Comparison of ENCODE assay signal across 18 cellular contexts in the genomic region with DNA sequence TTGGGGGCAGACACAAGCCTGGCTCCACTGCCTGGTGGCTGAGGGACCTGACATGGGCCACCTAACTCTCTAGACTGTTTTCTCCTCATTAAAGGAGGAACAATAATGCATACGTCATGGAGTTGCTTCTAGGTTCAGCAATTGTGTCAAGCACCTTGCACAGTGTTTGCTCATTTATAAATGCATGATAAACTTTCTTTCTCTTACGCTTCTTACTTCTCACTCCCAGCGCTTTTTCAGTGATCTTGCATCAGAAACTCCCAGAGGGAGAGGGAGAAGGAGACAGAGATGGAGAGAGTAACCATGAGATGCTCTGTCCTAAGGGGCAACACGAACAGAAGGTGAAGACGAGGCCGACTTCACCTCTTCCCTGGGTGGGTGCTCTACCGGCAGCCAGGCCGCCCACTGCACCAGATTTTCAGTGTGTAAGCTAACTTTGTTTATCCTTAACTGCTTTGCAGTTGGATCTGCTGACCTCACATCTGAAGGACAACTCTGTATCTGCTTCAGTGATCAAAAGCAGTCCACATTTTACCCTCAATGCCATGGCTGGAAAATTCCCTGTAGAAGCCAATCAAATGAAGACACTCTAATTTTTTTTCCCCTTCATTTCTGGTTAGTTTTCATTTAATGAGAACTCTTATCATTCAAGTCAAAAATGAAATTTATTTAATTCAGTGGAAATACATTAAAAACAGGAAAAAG. TPM values are rescaled to one million over a fixed set of nuclear protein-coding genes. Genes with fewer than 3 reads are reported as not detected.
DNase-seq lines count a peak whose midpoint lies in the region; ATAC-seq, FAIRE-seq and TF ChIP-seq lines count a peak whose summit lies in the region.
"Had no signal": no experiment of that assay in that cellular context is flagged by ENCODE, and none has a peak within 500 bp of the region (broad histone marks: within the 10 kb centered on the region; RNA-seq: fewer than 3 reads in every experiment).

No MANE protein-coding gene starts in this region.

- H3F3A ChIP-seq in PC-9 (ENCODE audit: insufficient read depth, low read depth): peaks cover 5% of the 10 kb centered on the region

- H3K4me2 ChIP-seq in HepG2 (ENCODE audit: low read depth, low read length) (no peak overlapping the region), K562 (ENCODE audit: insufficient read depth, low read length) (no peak overlapping the region; the same call in 1 of the 2 replicates), mesenchymal stem cell (ENCODE audit: low read length, poor library complexity, severe bottlenecking) (peak overlapping the region; percentile 18), PC-9 (no peak overlapping the region)
- H3K4me2 ChIP-seq: GM23338 had no signal

- no peak for TF ChIP-seq RAD21 in HepG2 (CRISPR knock-in tag; IDR thresholded peaks at IDR 0.05)
- TF ChIP-seq RAD21 in K562 (CRISPR knock-in tag; conservative IDR thresholded peaks at IDR 0.05 in 1 of 2, IDR thresholded peaks at IDR 0.05 in 1 of 2): no peak

- TF ChIP-seq CTCF in HepG2 (CRISPR knock-in tag; IDR thresholded peaks at IDR 0.05) (no peak), right lobe of liver (IDR thresholded peaks at IDR 0.05) (no peak), K562 (IDR thresholded peaks at IDR 0.05 in 2 of 3, conservative IDR thresholded peaks at IDR 0.05 in 1 of 3; ENCODE audit: insufficient read depth in 2 of 3, low read depth in 1 of 3, low read length in 3 of 3) (no peak), PC-9 (conservative IDR thresholded peaks at IDR 0.05) (no peak)

- H2BK12ac ChIP-seq in mesenchymal stem cell (ENCODE audit: low read length in 2 of 2): no peak overlapping the region

- H3K18ac ChIP-seq in mesenchymal stem cell (ENCODE audit: low read depth in 1 of 2, low read length in 2 of 2): peak overlapping the region in 1 of 2 experiments; percentile 58

- no peaks in the 10 kb centered on the region for H3K9me1 ChIP-seq in K562 (ENCODE audit: control insufficient read depth, insufficient read depth, low read length)

- no peak overlapping the region for H3K23ac ChIP-seq in mesenchymal stem cell (ENCODE audit: low read length in 2 of 2)

- H3K4me3 ChIP-seq in HepG2 (replicated peaks in 1 of 3; ENCODE audit: insufficient read depth in 1 of 3, low read depth in 2 of 3, low read length in 3 of 3): no peak overlapping the region
- H3K4me3 ChIP-seq in right lobe of liver: no peak overlapping the region
- H3K4me3 ChIP-seq in K562: no peak overlapping the region
- no peak overlapping the region for H3K4me3 ChIP-seq in mesenchymal stem cell (ENCODE audit: insufficient read depth in 1 of 2, low read depth in 1 of 2, low read length in 2 of 2)
- no peak overlapping the region for H3K4me3 ChIP-seq in PC-9
- H3K4me3 ChIP-seq: GM23338 had no signal

- ATAC-seq in HepG2 (no peak), right lobe of liver (no peak), K562 (peak; percentile 55)
- ATAC-seq: GM23338 had no signal

- no peak overlapping the region for H3K4ac ChIP-seq in mesenchymal stem cell (ENCODE audit: low read depth in 1 of 2, low read length in 2 of 2)

- H4K91ac ChIP-seq in mesenchymal stem cell (ENCODE audit: low read length): no peak overlapping the region

- no peak overlapping the region for H2BK15ac ChIP-seq in mesenchymal stem cell (ENCODE audit: low read depth, poor library complexity, severe bottlenecking)

- H3K79me2 ChIP-seq in HepG2 (ENCODE audit: insufficient read depth, low read length) (peaks cover 6% of the 10 kb centered on the region), K562 (ENCODE audit: control insufficient read depth, insufficient read depth, low read length) (peaks cover 16% of the 10 kb centered on the region; the same call in 2 of the 3 replicates), PC-9 (ENCODE audit: low read depth) (peaks cover 4% of the 10 kb centered on the region; the same call in 1 of the 2 replicates)

- WGBS in HepG2 (ENCODE audit: low lambda C conversion rate): 89% methylated on average over 8 of the region's 8 CpGs
- 95% methylated on average over 6 of the region's 8 CpGs for WGBS in right lobe of liver (ENCODE audit: insufficient coverage, low coverage, low lambda C conversion rate, missing lambda C conversion rate)
- 69% methylated on average over 8 of the region's 8 CpGs for WGBS in K562 (ENCODE audit: insufficient coverage, low coverage, missing lambda C conversion rate)
- 70% methylated on average over 7 of the region's 8 CpGs for WGBS in mesenchymal stem cell

- no peak overlapping the region for H4K8ac ChIP-seq in mesenchymal stem cell (ENCODE audit: low read length)

- peak overlapping the region; percentile 13 for H2AK5ac ChIP-seq in mesenchymal stem cell (ENCODE audit: low read length, severe bottlenecking)

- no peak overlapping the region for H3K27ac ChIP-seq in HepG2 (ENCODE audit: extremely low read length, insufficient read depth, low read length)
- no peak overlapping the region for H3K27ac ChIP-seq in right lobe of liver
- H3K27ac ChIP-seq in K562 (ENCODE audit: extremely low read depth, low read depth, low read length): no peak overlapping the region
- peak overlapping the region; percentile 24 for H3K27ac ChIP-seq in mesenchymal stem cell (ENCODE audit: low read length, poor library complexity, severe bottlenecking)
- no peak overlapping the region for H3K27ac ChIP-seq in PC-9

- BruUV-seq in HepG2 (replicated peaks; lab: Mats Ljungman, UMichigan) (no TSS peak), K562 (replicated peaks; lab: Mats Ljungman, UMichigan) (no TSS peak), PC-9 (replicated peaks; lab: Mats Ljungman, UMichigan) (no TSS peak)

- no peak for TF ChIP-seq EP300 in HepG2 (IDR thresholded peaks at IDR 0.05; ENCODE audit: low read depth in 2 of 2, low read length in 2 of 2)
- no peak for TF ChIP-seq EP300 in HepG2 (CRISPR knock-in tag; IDR thresholded peaks at IDR 0.05; ENCODE audit: borderline replicate concordance)
- TF ChIP-seq EP300 in K562 (IDR thresholded peaks at IDR 0.05; ENCODE audit: low read length): no peak

- peaks cover 18% of the 10 kb centered on the region for H3K79me1 ChIP-seq in mesenchymal stem cell (replicated peaks; ENCODE audit: low read length, poor library complexity, severe bottlenecking)

- H3K4me1 ChIP-seq in HepG2 (ENCODE audit: insufficient read depth, low read length): peaks cover 5% of the 10 kb centered on the region; the same call in 1 of the 2 replicates
- H3K4me1 ChIP-seq in right lobe of liver: no peaks in the 10 kb centered on the region
- H3K4me1 ChIP-seq in K562 (replicated peaks in 1 of 2; ENCODE audit: control insufficient read depth in 2 of 2, insufficient read depth in 2 of 2, low read length in 2 of 2): peaks cover 0 to 20% of the 10 kb centered on the region in 2 experiments; a peak in 3 of 5 replicates
- H3K4me1 ChIP-seq in mesenchymal stem cell (ENCODE audit: control insufficient read depth, insufficient read depth, low read depth, low read length): peaks cover 16% of the 10 kb centered on the region
- peaks cover 13% of the 10 kb centered on the region for H3K4me1 ChIP-seq in PC-9 (replicated peaks; ENCODE audit: insufficient read depth)

- DNase-seq in HepG2 (ENCODE audit: low spot score): no peak
- DNase-seq in right lobe of liver: no peak
- DNase-seq in K562 (ENCODE audit: extremely low read depth in 1 of 4, low spot score in 3 of 4): no peak
- DNase-seq in mesenchymal stem cell: peak; percentile 38
- DNase-seq in putamen (ENCODE audit: low spot score): no peak
- no peak for DNase-seq in stimulated activated CD4-positive, alpha-beta T cell treated with anti-CD3 and anti-CD28 coated beads, Interleukin-2, amount 100 ng/mL, for 24 hours
- DNase-seq in PC-9: no peak
- DNase-seq in activated CD4-positive, alpha-beta T cell treated with anti-CD3 and anti-CD28 coated beads, Interleukin-2, amount 50 U/mL, for 1 hour: no peak
- DNase-seq: Calu3, DMS79 treated with DMSO at 0.1 percent for 48 hours, MM.1S, NCI-H1105, NCI-H1694 treated with DMSO at 0.1 percent for 48 hours, NCI-H82, SIG-M5, SW 1271 had no signal

- FAIRE-seq in HepG2 (lab: Jason Lieb, UNC) (no peak), K562 (lab: Jason Lieb, UNC) (peak; percentile 57)
- FAIRE-seq: G401.6 had no signal

- H4K20me1 ChIP-seq in HepG2 (ENCODE audit: insufficient read depth, low read length) (no peaks in the 10 kb centered on the region), K562 (replicated peaks; ENCODE audit: control insufficient read depth, insufficient read depth, low read length) (peaks cover 8% of the 10 kb centered on the region; the same call in 1 of the 2 replicates), PC-9 (ENCODE audit: insufficient read depth) (no peaks in the 10 kb centered on the region)

- intact Hi-C loops in HepG2 (cut with micrococcal nuclease; ENCODE audit: unreplicated experiment) (no loop called here), right lobe of liver (cut with DNase I) (no loop called here), K562 (cut with micrococcal nuclease) (no loop called here), PC-9 (cut with micrococcal nuclease; ENCODE audit: unreplicated experiment) (no loop called here)

- H3K9ac ChIP-seq in HepG2 (ENCODE audit: insufficient read depth, low read depth, low read length) (no peak overlapping the region), K562 (ENCODE audit: insufficient read depth in 1 of 2, low read depth in 2 of 2, low read length in 2 of 2) (peak overlapping the region in 1 of 2 experiments; percentile 54; a peak in 1 of 4 replicates), mesenchymal stem cell (ENCODE audit: low read length) (no peak overlapping the region)

- TF ChIP-seq POLR2A in HepG2 (IDR thresholded peaks at IDR 0.05; ENCODE audit: insufficient read depth in 1 of 2, low read depth in 2 of 2, low read length in 2 of 2) (no peak), right lobe of liver (IDR thresholded peaks at IDR 0.05) (no peak), K562 (conservative IDR thresholded peaks at IDR 0.05) (no peak)

- H3K36me3 ChIP-seq in HepG2 (replicated peaks in 1 of 2; ENCODE audit: control insufficient read depth in 1 of 2, insufficient read depth in 2 of 2, low read length in 2 of 2) (no peaks in the 10 kb centered on the region; a peak in 1 of 5 replicates), right lobe of liver (peaks cover 0 to 3% (median 0%) of the 10 kb centered on the region in 4 donors), K562 (ENCODE audit: control insufficient read depth, insufficient read depth, low read length) (no peaks in the 10 kb centered on the region), mesenchymal stem cell (ENCODE audit: control insufficient read depth in 1 of 2, insufficient read depth in 2 of 2, low read depth in 1 of 2, low read length in 2 of 2) (no peaks in the 10 kb centered on the region), PC-9 (ENCODE audit: low read depth) (no peaks in the 10 kb centered on the region)

- no peak overlapping the region for H2BK120ac ChIP-seq in mesenchymal stem cell (ENCODE audit: low read depth, low read length)

- POLR2A ChIA-PET in HepG2 (lab: Yijun Ruan, JAX) (no interaction called here), K562 (lab: Yijun Ruan, JAX) (no interaction called here), PC-9 (lab: Charles Lee; ENCODE audit: unreplicated experiment) (no interaction called here)

- H2BK5ac ChIP-seq in mesenchymal stem cell (ENCODE audit: low read depth, low read length, poor library complexity, severe bottlenecking): no peak overlapping the region

- H3K27me3 ChIP-seq in HepG2 (ENCODE audit: control insufficient read depth in 1 of 2, insufficient read depth in 2 of 2, low read length in 2 of 2) (no peaks in the 10 kb centered on the region), right lobe of liver (no peaks in the 10 kb centered on the region), K562 (ENCODE audit: control insufficient read depth in 2 of 2, insufficient read depth in 2 of 2, low read length in 2 of 2) (no peaks in the 10 kb centered on the region), mesenchymal stem cell (ENCODE audit: control insufficient read depth in 1 of 2, insufficient read depth in 1 of 2, low read length in 2 of 2) (no peaks in the 10 kb centered on the region), PC-9 (ENCODE audit: insufficient read depth, low read depth) (no peaks in the 10 kb centered on the region)

- no peak overlapping the region for H3K14ac ChIP-seq in mesenchymal stem cell (ENCODE audit: low read length in 2 of 2)

- H2AFZ ChIP-seq in HepG2 (ENCODE audit: low read length) (no peak overlapping the region), K562 (ENCODE audit: low read depth, low read length) (no peak overlapping the region), mesenchymal stem cell (ENCODE audit: low read depth, low read length) (no peak overlapping the region), PC-9 (no peak overlapping the region)
- H2AFZ ChIP-seq: GM23338 had no signal

- CTCF ChIA-PET in HepG2 (lab: Yijun Ruan, JAX; ENCODE audit: low intra/inter-chr PET ratio, low total read pairs) (no interaction called here), K562 (lab: Yijun Ruan, JAX; ENCODE audit: low intra/inter-chr PET ratio) (no interaction called here), PC-9 (lab: Charles Lee) (no interaction called here)

- no peaks in the 10 kb centered on the region for H3K9me2 ChIP-seq in PC-9 (ENCODE audit: insufficient read depth)

- H3K9me3 ChIP-seq in HepG2 (ENCODE audit: low read length) (no peaks in the 10 kb centered on the region), right lobe of liver (no peaks in the 10 kb centered on the region), K562 (replicated peaks; ENCODE audit: control insufficient read depth, insufficient read depth, low read depth, low read length) (no peaks in the 10 kb centered on the region), mesenchymal stem cell (ENCODE audit: control insufficient read depth, low read length) (no peaks in the 10 kb centered on the region), PC-9 (ENCODE audit: insufficient read depth, low read depth) (no peaks in the 10 kb centered on the region)

- in situ Hi-C loops in HepG2 (cut with HindIII; ENCODE audit: extremely low pct_ligation_motif_present, low pct_unique_long_range_greater_than_20kb): no loop called here
- in situ Hi-C loops in K562 (cut with MboI): no loop called here

RNA-seq across cellular contexts. Expression of a gene that starts 35.3 kb away (rescaled TPM):
- total RNA-seq in HepG2 (2016; rRNA removed; fragmentation: Illumina TruSeq; extraction: Trizol): 19.0 and 25.3 TPM in 2 replicates
- total RNA-seq in HepG2 (2016; cell fraction: cytosol; rRNA removed; fragmentation: Illumina TruSeq; extraction: Trizol; ENCODE audit: low read depth): 4.8 and 5.6 TPM in 2 replicates
- 17.3 and 20.4 TPM in 2 replicates for total RNA-seq in HepG2 (2016; cell fraction: insoluble cytoplasmic fraction; rRNA removed; fragmentation: Illumina TruSeq; extraction: Trizol)
- 6.0 and 6.6 TPM in 2 replicates for total RNA-seq in HepG2 (2016; cell fraction: membrane; rRNA removed; fragmentation: Illumina TruSeq; extraction: Trizol)
- 12.2 and 12.8 TPM in 2 replicates for total RNA-seq in HepG2 (2016; cell fraction: nucleus; rRNA removed; fragmentation: Illumina TruSeq; extraction: Trizol)
- polyA plus RNA-seq in HepG2 (2011; rRNA removed): 16.9 and 18.0 TPM in 2 replicates
- polyA plus RNA-seq in HepG2 (2011; cell fraction: cytosol; rRNA removed): 17.8 and 18.2 TPM in 2 replicates
- 8.6 and 10.3 TPM in 2 replicates for polyA plus RNA-seq in HepG2 (2011; cell fraction: nucleus; rRNA removed)
- polyA plus RNA-seq in HepG2 (2012): 11.0 and 15.6 TPM in 2 replicates
- polyA plus RNA-seq in HepG2 (2016; cell fraction: cytosol; fragmentation: Illumina TruSeq; extraction: Trizol; ENCODE audit: low read depth): 3.8 and 4.2 TPM in 2 replicates
- 25.5 and 28.9 TPM in 2 replicates for polyA plus RNA-seq in HepG2 (2016; cell fraction: insoluble cytoplasmic fraction; fragmentation: Illumina TruSeq; extraction: Trizol; ENCODE audit: low read depth)
- polyA plus RNA-seq in HepG2 (2016; cell fraction: membrane; fragmentation: Illumina TruSeq; extraction: Trizol; ENCODE audit: low read depth): 4.8 and 5.3 TPM in 2 replicates
- polyA plus RNA-seq in HepG2 (2016; cell fraction: nucleus; fragmentation: Illumina TruSeq; extraction: Trizol; ENCODE audit: insufficient read depth, low read depth): 12.0 and 13.7 TPM in 2 replicates
- polyA minus RNA-seq in HepG2 (2011; rRNA and poly(A)+ RNA removed; ENCODE audit: low replicate concordance): 17.7 and 52.1 TPM in 2 replicates
- 11.3 and 12.0 TPM in 2 replicates for polyA minus RNA-seq in HepG2 (2011; cell fraction: cytosol; rRNA and poly(A)+ RNA removed)
- 10.4 and 17.4 TPM in 2 replicates for polyA minus RNA-seq in HepG2 (2011; cell fraction: nucleus; rRNA and poly(A)+ RNA removed)
- 1 to 10 TPM; 4.6 to 7.3 (median 6.1) TPM for total RNA-seq in right lobe of liver
- total RNA-seq in K562 (2011; cell fraction: chromatin; rRNA removed; ENCODE audit: low replicate concordance): 26.4 and 33.2 TPM in 2 replicates
- total RNA-seq in K562 (2011; cell fraction: nucleolus; rRNA removed): 24.2 and 24.8 TPM in 2 replicates
- 25.0 and 27.9 TPM in 2 replicates for total RNA-seq in K562 (2011; cell fraction: nucleoplasm; rRNA removed)
- total RNA-seq in K562 (2014; rRNA removed): 27.2 and 35.8 TPM in 2 replicates
- 24.0 and 25.2 TPM in 2 replicates for total RNA-seq in K562 (2014; rRNA removed; fragmentation: Illumina TruSeq; extraction: Trizol)
- total RNA-seq in K562 (2015; rRNA removed; fragmentation: Illumina TruSeq; extraction: Trizol): 28.9 and 29.7 TPM in 2 replicates
- total RNA-seq in K562 (2021): 36.1 and 38.5 TPM in 2 replicates
- polyA plus RNA-seq in K562 (2011; rRNA removed): 40.8 and 47.9 TPM in 2 replicates
- polyA plus RNA-seq in K562 (2011; cell fraction: cytosol; rRNA removed): 56.7 and 69.0 TPM in 2 replicates
- 21.8 and 22.7 TPM in 2 replicates for polyA plus RNA-seq in K562 (2011; cell fraction: nucleus; rRNA removed)
- polyA plus RNA-seq in K562 (2012): 42.0 and 45.2 TPM in 2 replicates
- 43.1 and 44.5 TPM in 2 replicates for polyA plus RNA-seq in K562 (2014; fragmentation: Illumina TruSeq; extraction: Trizol)
- 10 to 100 TPM; 73.3 to 91.0 TPM for polyA plus RNA-seq in K562 (2014; fragmentation: Nextera tagmentation; extraction: Ambion mirVana)
- polyA plus RNA-seq in K562 (2014; rRNA removed): 24.4 and 28.2 TPM in 2 replicates
- polyA minus RNA-seq in K562 (2011; rRNA and poly(A)+ RNA removed): 51.5 and 71.0 TPM in 2 replicates
- 19.9 and 29.0 TPM in 2 replicates for polyA minus RNA-seq in K562 (2011; cell fraction: cytosol; rRNA and poly(A)+ RNA removed)
- 16.2 and 22.0 TPM in 2 replicates for polyA minus RNA-seq in K562 (2011; cell fraction: nucleus; rRNA and poly(A)+ RNA removed)
- polyA plus RNA-seq in mesenchymal stem cell (2013, experiment 1 of 2): 22.9 TPM
- polyA plus RNA-seq in mesenchymal stem cell (2013, experiment 2 of 2): 23.3 TPM
- 28.4 and 31.2 TPM in 2 replicates for total RNA-seq in PC-9 (2021)
